In the genomic region with DNA sequence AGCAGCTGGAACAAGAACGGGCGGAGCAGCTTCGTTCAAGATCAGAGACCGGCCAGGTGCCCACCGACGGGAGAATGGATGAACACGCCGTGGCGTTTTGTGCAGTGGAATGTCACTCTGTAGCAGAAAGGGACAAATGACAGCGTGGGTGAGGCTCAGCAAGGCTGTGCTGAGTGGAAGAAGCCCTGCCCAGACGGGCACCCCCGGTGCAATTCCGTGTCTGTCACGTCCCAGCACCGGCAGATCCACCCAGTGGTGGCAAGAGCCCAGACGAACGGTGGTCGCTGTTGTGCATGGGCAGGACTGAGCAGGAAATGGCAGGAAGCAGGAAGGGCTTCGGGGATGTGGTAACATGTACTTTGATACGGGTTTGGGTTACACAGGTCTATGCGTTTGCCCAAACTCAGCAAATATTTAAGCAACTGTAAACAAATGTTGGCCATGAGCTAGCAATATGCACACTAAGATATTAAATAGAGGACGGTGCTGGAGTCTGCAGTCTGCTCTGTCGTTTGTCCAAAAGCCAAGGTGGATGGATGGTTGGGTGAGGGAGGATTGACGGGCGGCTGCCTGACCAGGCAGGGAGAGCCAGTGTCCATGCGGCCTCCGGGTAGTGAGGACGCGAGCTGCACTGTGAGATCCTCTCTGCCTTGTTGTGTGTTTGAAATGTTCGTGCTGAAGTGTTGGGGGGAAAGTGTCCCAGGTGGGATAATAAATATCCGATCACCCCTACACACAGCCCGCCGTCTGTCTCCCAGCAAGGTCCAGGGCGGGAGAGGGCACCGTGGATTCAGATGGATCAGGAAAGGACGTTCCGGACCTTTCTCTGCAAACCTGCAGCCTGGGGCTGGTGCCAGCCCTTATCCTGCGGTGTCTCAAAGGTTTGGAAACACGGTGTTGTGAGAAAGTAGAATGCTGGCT, we compare ENCODE assay signal across 1 cellular context.
TF ChIP-seq lines count a peak whose summit lies in the region.

No MANE protein-coding gene starts in this region.

TF ChIP-seq in HepG2, 621 proteins besides CTCF, POLR2A, EP300 and RAD21 (continued from another document and continues in another):
- TF ChIP-seq DDIT3 (CRISPR knock-in tag; IDR thresholded peaks at IDR 0.05), result no peak
- TF ChIP-seq, protein P1, sequence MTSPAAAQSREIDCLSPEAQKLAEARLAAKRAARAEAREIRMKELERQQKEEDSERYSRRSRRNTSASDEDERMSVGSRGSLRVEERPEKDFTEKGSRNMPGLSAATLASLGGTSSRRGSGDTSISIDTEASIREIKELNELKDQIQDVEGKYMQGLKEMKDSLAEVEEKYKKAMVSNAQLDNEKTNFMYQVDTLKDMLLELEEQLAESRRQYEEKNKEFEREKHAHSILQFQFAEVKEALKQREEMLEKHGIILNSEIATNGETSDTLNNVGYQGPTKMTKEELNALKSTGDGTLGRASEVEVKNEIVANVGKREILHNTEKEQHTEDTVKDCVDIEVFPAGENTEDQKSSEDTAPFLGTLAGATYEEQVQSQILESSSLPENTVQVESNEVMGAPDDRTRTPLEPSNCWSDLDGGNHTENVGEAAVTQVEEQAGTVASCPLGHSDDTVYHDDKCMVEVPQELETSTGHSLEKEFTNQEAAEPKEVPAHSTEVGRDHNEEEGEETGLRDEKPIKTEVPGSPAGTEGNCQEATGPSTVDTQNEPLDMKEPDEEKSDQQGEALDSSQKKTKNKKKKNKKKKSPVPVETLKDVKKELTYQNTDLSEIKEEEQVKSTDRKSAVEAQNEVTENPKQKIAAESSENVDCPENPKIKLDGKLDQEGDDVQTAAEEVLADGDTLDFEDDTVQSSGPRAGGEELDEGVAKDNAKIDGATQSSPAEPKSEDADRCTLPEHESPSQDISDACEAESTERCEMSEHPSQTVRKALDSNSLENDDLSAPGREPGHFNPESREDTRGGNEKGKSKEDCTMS (CRISPR knock-in tag; conservative IDR thresholded peaks at IDR 0.05), result no peak
- peak; percentile 93; the same call in 1 of the 2 replicates for TF ChIP-seq ZNF788 (CRISPR knock-in tag; IDR thresholded peaks at IDR 0.05; ENCODE audit: borderline replicate concordance)
- peak; percentile 88 for TF ChIP-seq ZNF772 (CRISPR knock-in tag; IDR thresholded peaks at IDR 0.05)
- TF ChIP-seq SAFB2 (CRISPR knock-in tag; IDR thresholded peaks at IDR 0.05; ENCODE audit: borderline replicate concordance, low read depth), result peak; percentile 63; the same call in 1 of the 2 replicates
- no peak for TF ChIP-seq ZNF530 (CRISPR knock-in tag; IDR thresholded peaks at IDR 0.05; ENCODE audit: low read depth)
- TF ChIP-seq ZNF329 (CRISPR knock-in tag; IDR thresholded peaks at IDR 0.05; ENCODE audit: low read depth), result peak; percentile 66; the same call in 1 of the 2 replicates
- no peak for TF ChIP-seq PHB2 (IDR thresholded peaks at IDR 0.05; ENCODE audit: partially characterized antibody)
- peak; percentile 90 for TF ChIP-seq HIVEP1 (CRISPR knock-in tag; IDR thresholded peaks at IDR 0.05)
- no peak for TF ChIP-seq ZNF597 (CRISPR knock-in tag; IDR thresholded peaks at IDR 0.05)
- TF ChIP-seq, protein P2, sequence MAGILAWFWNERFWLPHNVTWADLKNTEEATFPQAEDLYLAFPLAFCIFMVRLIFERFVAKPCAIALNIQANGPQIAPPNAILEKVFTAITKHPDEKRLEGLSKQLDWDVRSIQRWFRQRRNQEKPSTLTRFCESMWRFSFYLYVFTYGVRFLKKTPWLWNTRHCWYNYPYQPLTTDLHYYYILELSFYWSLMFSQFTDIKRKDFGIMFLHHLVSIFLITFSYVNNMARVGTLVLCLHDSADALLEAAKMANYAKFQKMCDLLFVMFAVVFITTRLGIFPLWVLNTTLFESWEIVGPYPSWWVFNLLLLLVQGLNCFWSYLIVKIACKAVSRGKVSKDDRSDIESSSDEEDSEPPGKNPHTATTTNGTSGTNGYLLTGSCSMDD (CRISPR knock-in tag; IDR thresholded peaks at IDR 0.05), result no peak
- TF ChIP-seq USF2 (IDR thresholded peaks at IDR 0.05; ENCODE audit: low read depth, low read length), result no peak
- TF ChIP-seq USF2 (CRISPR knock-in tag; IDR thresholded peaks at IDR 0.05; ENCODE audit: borderline replicate concordance), result no peak; the same call in 1 of the 2 replicates
- TF ChIP-seq ZBTB2 (CRISPR knock-in tag; IDR thresholded peaks at IDR 0.05; ENCODE audit: low read depth), result peak; percentile 74; the same call in 1 of the 2 replicates
- no peak; the same call in 1 of the 2 replicates for TF ChIP-seq ISX (CRISPR knock-in tag; conservative IDR thresholded peaks at IDR 0.05)
- TF ChIP-seq ZNF616 (CRISPR knock-in tag; IDR thresholded peaks at IDR 0.05; ENCODE audit: low read depth), result no peak; the same call in 1 of the 2 replicates
- TF ChIP-seq, protein P3, sequence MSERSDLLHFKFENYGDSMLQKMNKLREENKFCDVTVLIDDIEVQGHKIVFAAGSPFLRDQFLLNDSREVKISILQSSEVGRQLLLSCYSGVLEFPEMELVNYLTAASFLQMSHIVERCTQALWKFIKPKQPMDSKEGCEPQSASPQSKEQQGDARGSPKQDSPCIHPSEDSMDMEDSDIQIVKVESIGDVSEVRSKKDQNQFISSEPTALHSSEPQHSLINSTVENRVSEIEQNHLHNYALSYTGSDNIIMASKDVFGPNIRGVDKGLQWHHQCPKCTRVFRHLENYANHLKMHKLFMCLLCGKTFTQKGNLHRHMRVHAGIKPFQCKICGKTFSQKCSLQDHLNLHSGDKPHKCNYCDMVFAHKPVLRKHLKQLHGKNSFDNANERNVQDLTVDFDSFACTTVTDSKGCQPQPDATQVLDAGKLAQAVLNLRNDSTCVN (CRISPR knock-in tag; IDR thresholded peaks at IDR 0.05; ENCODE audit: borderline replicate concordance), result no peak
- TF ChIP-seq ZNF709 (CRISPR knock-in tag; IDR thresholded peaks at IDR 0.05), result peak; percentile 75; the same call in 1 of the 2 replicates
- TF ChIP-seq ZMYM3 (CRISPR knock-in tag; IDR thresholded peaks at IDR 0.05), result peak; percentile 56; the same call in 1 of the 2 replicates
- TF ChIP-seq TCF7L2 (IDR thresholded peaks at IDR 0.05; ENCODE audit: low read depth, low read length), result no peak
- TF ChIP-seq HOXA7 (CRISPR knock-in tag; IDR thresholded peaks at IDR 0.05), result peak; percentile 95
- peak; percentile 91 for TF ChIP-seq ARID3A (IDR thresholded peaks at IDR 0.05; ENCODE audit: low read depth, low read length)
- TF ChIP-seq ZNF768 (CRISPR knock-in tag; IDR thresholded peaks at IDR 0.05), result peak; percentile 84
- no peak for TF ChIP-seq NONO (IDR thresholded peaks at IDR 0.05)
- peak; percentile 98 for TF ChIP-seq NONO (CRISPR knock-in tag; conservative IDR thresholded peaks at IDR 0.05)
- no peak for TF ChIP-seq SETDB1 (CRISPR knock-in tag; IDR thresholded peaks at IDR 0.05; ENCODE audit: borderline replicate concordance)
- no peak for TF ChIP-seq DMTF1 (CRISPR knock-in tag; IDR thresholded peaks at IDR 0.05)
- TF ChIP-seq ZNF550 (CRISPR knock-in tag; IDR thresholded peaks at IDR 0.05; ENCODE audit: borderline replicate concordance), result peak; percentile 89
- TF ChIP-seq GLI4 (CRISPR knock-in tag; IDR thresholded peaks at IDR 0.05; ENCODE audit: borderline replicate concordance), result no peak
- no peak for TF ChIP-seq NR1H2 (CRISPR knock-in tag; IDR thresholded peaks at IDR 0.05; ENCODE audit: borderline replicate concordance, low read depth)
- peak; percentile 42 for TF ChIP-seq YY1 (IDR thresholded peaks at IDR 0.05; ENCODE audit: insufficient read depth, insufficient replicate concordance, low read depth, low read length)
- TF ChIP-seq ZNF337 (CRISPR knock-in tag; IDR thresholded peaks at IDR 0.05; ENCODE audit: borderline replicate concordance, low read depth), result no peak; the same call in 1 of the 2 replicates
- TF ChIP-seq MXI1 (IDR thresholded peaks at IDR 0.05; ENCODE audit: borderline replicate concordance, low read depth, low read length), result no peak
- TF ChIP-seq ZNF639 (CRISPR knock-in tag; conservative IDR thresholded peaks at IDR 0.05), result peak; percentile 62; the same call in 1 of the 2 replicates
- TF ChIP-seq KAT8 (CRISPR knock-in tag; IDR thresholded peaks at IDR 0.05), result peak; percentile 90
- TF ChIP-seq, protein P4, sequence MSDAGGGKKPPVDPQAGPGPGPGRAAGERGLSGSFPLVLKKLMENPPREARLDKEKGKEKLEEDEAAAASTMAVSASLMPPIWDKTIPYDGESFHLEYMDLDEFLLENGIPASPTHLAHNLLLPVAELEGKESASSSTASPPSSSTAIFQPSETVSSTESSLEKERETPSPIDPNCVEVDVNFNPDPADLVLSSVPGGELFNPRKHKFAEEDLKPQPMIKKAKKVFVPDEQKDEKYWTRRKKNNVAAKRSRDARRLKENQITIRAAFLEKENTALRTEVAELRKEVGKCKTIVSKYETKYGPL (CRISPR knock-in tag; IDR thresholded peaks at IDR 0.05), result no peak
- TF ChIP-seq PAF1 (CRISPR knock-in tag; IDR thresholded peaks at IDR 0.05), result no peak
- peak; percentile 53; the same call in 1 of the 2 replicates for TF ChIP-seq ZNF160 (CRISPR knock-in tag; IDR thresholded peaks at IDR 0.05)
- peak; percentile 90 for TF ChIP-seq ZNF564 (CRISPR knock-in tag; IDR thresholded peaks at IDR 0.05)
- no peak for TF ChIP-seq RARG (CRISPR knock-in tag; IDR thresholded peaks at IDR 0.05; ENCODE audit: low read depth)
- peak; percentile 29 for TF ChIP-seq ZNF883 (CRISPR knock-in tag; IDR thresholded peaks at IDR 0.05; ENCODE audit: not compliant biosample characterization)
